In genomic region chr10:89301721-89302445, GRCh38 we compare ENCODE assay signal across 8 cellular contexts. TPM values are rescaled to one million over a fixed set of nuclear protein-coding genes. Genes with fewer than 3 reads are reported as not detected.
DNase-seq lines count a peak whose midpoint lies in the region; ATAC-seq and TF ChIP-seq lines count a peak whose summit lies in the region.

TSS of gene IFIT2 (plus strand) at chr10:89302046. CDS start at chr10:89302124, 78 bp downstream.

- no peaks in the 10 kb centered on the region for H3K9me3 ChIP-seq in body of pancreas

- ATAC-seq in GM21423 (IDR thresholded peaks at IDR 0.05; ENCODE audit: unreplicated experiment) (peak; percentile 72), body of pancreas (peak; percentile 79)

- peak within 1 kb of the TSS in 1 of 2 donors; percentile 17 for H3K4me3 ChIP-seq in body of pancreas

- 1% methylated on average over 10 of the region's 10 CpGs for WGBS in body of pancreas, 2 donors

- no peaks in the 10 kb centered on the region for H3K27me3 ChIP-seq in body of pancreas

- H3K4me1 ChIP-seq in body of pancreas = peaks cover 26% of the 10 kb centered on the region

- TF ChIP-seq POLR2A in body of pancreas (IDR thresholded peaks at IDR 0.05) = peak in 2 of 3 donors; percentile 60 to 65

- intact Hi-C loops in body of pancreas (cut with DNase I) = no loop called here

- H3K27ac ChIP-seq in body of pancreas = peak within 1 kb of the TSS; percentile 76 to 90 (median 80)

- peak; percentile 85 for DNase-seq in G401 (ENCODE audit: low spot score)
- peak; percentile 28 for DNase-seq in SK-MEL-5 (ENCODE audit: low read depth, low spot score)
- peak; percentile 30 to 58 (median 50) for DNase-seq in body of pancreas
- DNase-seq in kidney tubule cell (ENCODE audit: low spot score) = peak; percentile 74
- DNase-seq in stimulated activated naive CD4-positive, alpha-beta T cell treated with Interleukin-2 at 50 U/mL for 16 hours (lab: John Stamatoyannopoulos, UW) = peak; percentile 13
- DNase-seq in SHP77 treated with DMSO at 0.1 percent for 48 hours (lab: John Stamatoyannopoulos, UW) = no peak

- TF ChIP-seq CTCF in body of pancreas (IDR thresholded peaks at IDR 0.05) = no peak

- in situ Hi-C loops in G401 (cut with HindIII; ENCODE audit: low sequenced_read_pairs) (no loop called here), SK-MEL-5 (cut with HindIII; ENCODE audit: low pct_unique_long_range_greater_than_20kb, low sequenced_read_pairs) (no loop called here)

- no peak for TF ChIP-seq RAD21 in Ishikawa (IDR thresholded peaks at IDR 0.05; ENCODE audit: low read depth)

- TF ChIP-seq EP300 in Ishikawa (IDR thresholded peaks at IDR 0.05; ENCODE audit: borderline replicate concordance) = no peak

- H3K36me3 ChIP-seq in body of pancreas (replicated peaks in 1 of 2; ENCODE audit: insufficient read depth in 1 of 2, low read depth in 2 of 2) = no peaks in the 10 kb centered on the region

TF ChIP-seq in Ishikawa, 13 proteins besides CTCF, POLR2A, EP300 and RAD21:
- TF ChIP-seq REST (IDR thresholded peaks at IDR 0.05; ENCODE audit: low read depth) (no peak), NFIC (IDR thresholded peaks at IDR 0.05) (no peak), TCF12 (IDR thresholded peaks at IDR 0.05; ENCODE audit: low read depth) (no peak), USF1 (IDR thresholded peaks at IDR 0.05) (no peak), MAX (IDR thresholded peaks at IDR 0.05) (0 out of 2 replicates have a peak, but pooled peaks have one; percentile 39)

RNA-seq across cellular contexts. Expression of gene IFIT2, which starts in this region (rescaled TPM):
- 0.80 and 1.1 TPM in 2 replicates for total RNA-seq in G401 (2014; rRNA removed; shearing (Covaris generic))
- total RNA-seq in SK-MEL-5 (2014; rRNA removed; shearing (Covaris generic)) = 1.7 and 2.0 TPM in 2 replicates
- 1.3 and 1.5 TPM in 2 replicates for polyA plus RNA-seq in SK-MEL-5 (2015; cell fraction: cytosol; rRNA removed)
- polyA plus RNA-seq in SK-MEL-5 (2015; cell fraction: nucleus; rRNA removed) = 0.49 and 0.61 TPM in 2 replicates
- total RNA-seq in body of pancreas = 1 to 10 TPM in 1 of 2 donors, not detected in 1; 1.6 TPM
